Comparison of ENCODE assay signal across 16 cellular contexts in the genomic region with DNA sequence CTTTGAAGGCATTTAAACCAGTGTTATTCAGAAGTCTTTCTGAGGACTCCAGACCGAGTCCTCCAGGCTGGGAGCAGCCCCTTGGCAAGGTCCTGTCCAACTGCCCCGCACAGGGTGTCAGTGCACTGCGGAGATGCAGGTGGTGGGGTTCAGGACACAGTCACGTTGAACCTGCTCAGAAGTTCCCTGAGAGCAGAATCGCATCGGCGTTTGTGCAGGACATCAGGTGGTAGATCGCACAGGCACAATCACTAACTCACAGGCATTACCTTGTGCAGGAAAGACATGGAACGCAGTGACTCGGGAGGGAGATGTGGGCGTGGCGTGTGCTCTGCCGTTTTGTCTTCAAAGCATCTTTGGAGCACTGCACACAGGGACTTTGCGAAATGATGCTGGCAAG. TPM values are rescaled to one million over a fixed set of nuclear protein-coding genes. Genes with fewer than 3 reads are reported as not detected.
DNase-seq lines count a peak whose midpoint lies in the region; ATAC-seq, FAIRE-seq and TF ChIP-seq lines count a peak whose summit lies in the region.
"Had no signal": no experiment of that assay in that cellular context is flagged by ENCODE, and none has a peak within 500 bp of the region (broad histone marks: within the 10 kb centered on the region; RNA-seq: fewer than 3 reads in every experiment).

No MANE protein-coding gene starts in this region.

- H3K36me3 ChIP-seq in small intestine (ENCODE audit: control insufficient read depth in 2 of 2, insufficient read depth in 2 of 2, low read length in 2 of 2), result peaks cover 7 to 12% of the 10 kb centered on the region in 2 donors

- FAIRE-seq in small intestine (lab: Jason Lieb, UNC), result no peak
- FAIRE-seq: H1 had no signal

- ATAC-seq in activated naive CD8-positive, alpha-beta T cell treated with anti-CD3 and anti-CD28 coated beads, Interleukin-2, amount 10 ng/mL, durations not matched to agents 7 days and 5 days (ENCODE audit: low read depth), result no peak
- no peak for ATAC-seq in activated naive CD8-positive, alpha-beta T cell treated with anti-CD3 and anti-CD28 coated beads, Interleukin-2, amount 50 U/mL, for 24 hours
- no peak for ATAC-seq in left lobe of liver

- H3K27me3 ChIP-seq in small intestine (ENCODE audit: control insufficient read depth in 2 of 2, insufficient read depth in 2 of 2, low read length in 2 of 2), result no peaks in the 10 kb centered on the region

- 92 to 95% (median 93%) methylated on average over 14 of the region's 14 CpGs for WGBS in small intestine, 3 donors

- H3K27ac ChIP-seq in small intestine (ENCODE audit: low read depth in 1 of 2, low read length in 1 of 2), result no peak overlapping the region

- H3K4me3 ChIP-seq in small intestine (ENCODE audit: low read depth in 1 of 2, low read length in 2 of 2), result no peak overlapping the region

- no peaks in the 10 kb centered on the region for H3K9me3 Mint-ChIP-seq in activated naive CD8-positive, alpha-beta T cell treated with anti-CD3 and anti-CD28 coated beads, Interleukin-2, amount 10 ng/mL, durations not matched to agents 7 days and 5 days
- H3K9me3 Mint-ChIP-seq in activated naive CD8-positive, alpha-beta T cell treated with anti-CD3 and anti-CD28 coated beads, Interleukin-2, amount 50 U/mL, for 24 hours, result no peaks in the 10 kb centered on the region
- H3K9me3 Mint-ChIP-seq in chondrocyte (ENCODE audit: low read depth) (peaks cover 19% of the 10 kb centered on the region), type B pancreatic cell (no peaks in the 10 kb centered on the region)

- peaks cover 1% of the 10 kb centered on the region for H3K4me1 Mint-ChIP-seq in activated naive CD8-positive, alpha-beta T cell treated with anti-CD3 and anti-CD28 coated beads, Interleukin-2, amount 10 ng/mL, durations not matched to agents 7 days and 5 days
- H3K4me1 Mint-ChIP-seq in activated naive CD8-positive, alpha-beta T cell treated with anti-CD3 and anti-CD28 coated beads, Interleukin-2, amount 50 U/mL, for 24 hours, result peaks cover 12% of the 10 kb centered on the region
- no peaks in the 10 kb centered on the region for H3K4me1 Mint-ChIP-seq in chondrocyte (ENCODE audit: low read depth)
- H3K4me1 Mint-ChIP-seq in type B pancreatic cell (ENCODE audit: unreplicated experiment), result no peaks in the 10 kb centered on the region
- H3K4me1 Mint-ChIP-seq: CD4-positive, CD25-positive, alpha-beta regulatory T cell had no signal

- no peak overlapping the region for H3K4me3 Mint-ChIP-seq in activated naive CD8-positive, alpha-beta T cell treated with anti-CD3 and anti-CD28 coated beads, Interleukin-2, amount 10 ng/mL, durations not matched to agents 7 days and 5 days
- no peak overlapping the region for H3K4me3 Mint-ChIP-seq in activated naive CD8-positive, alpha-beta T cell treated with anti-CD3 and anti-CD28 coated beads, Interleukin-2, amount 50 U/mL, for 24 hours
- no peak overlapping the region for H3K4me3 Mint-ChIP-seq in chondrocyte (ENCODE audit: unreplicated experiment)
- no peak overlapping the region for H3K4me3 Mint-ChIP-seq in type B pancreatic cell
- H3K4me3 Mint-ChIP-seq: CD4-positive, CD25-positive, alpha-beta regulatory T cell had no signal

- H3K9me3 ChIP-seq in small intestine (ENCODE audit: control insufficient read depth, low read depth), result no peaks in the 10 kb centered on the region
- H3K9me3 ChIP-seq: Caco-2 had no signal

- no peak overlapping the region for H3K27ac Mint-ChIP-seq in activated naive CD8-positive, alpha-beta T cell treated with anti-CD3 and anti-CD28 coated beads, Interleukin-2, amount 10 ng/mL, durations not matched to agents 7 days and 5 days
- H3K27ac Mint-ChIP-seq in activated naive CD8-positive, alpha-beta T cell treated with anti-CD3 and anti-CD28 coated beads, Interleukin-2, amount 50 U/mL, for 24 hours, result no peak overlapping the region
- H3K27ac Mint-ChIP-seq in chondrocyte (ENCODE audit: unreplicated experiment), result no peak overlapping the region
- no peak overlapping the region for H3K27ac Mint-ChIP-seq in type B pancreatic cell
- H3K27ac Mint-ChIP-seq: CD4-positive, CD25-positive, alpha-beta regulatory T cell had no signal

- peak; percentile 14 for DNase-seq in activated naive CD8-positive, alpha-beta T cell treated with anti-CD3 and anti-CD28 coated beads, Interleukin-2, amount 10 ng/mL, durations not matched to agents 7 days and 5 days
- DNase-seq in activated naive CD8-positive, alpha-beta T cell treated with anti-CD3 and anti-CD28 coated beads, Interleukin-2, amount 50 U/mL, for 24 hours, result no peak
- DNase-seq in chondrocyte (ENCODE audit: low spot score) (peak; percentile 59), left lobe of liver (ENCODE audit: low spot score) (peak; percentile 16), type B pancreatic cell (ENCODE audit: extremely low spot score, unreplicated experiment) (peak; percentile 37), small intestine (no peak)
- no peak for DNase-seq in effector CD8-positive, alpha-beta T cell (lab: John Stamatoyannopoulos, UW)
- DNase-seq: Caco-2; CD4-positive, CD25-positive, alpha-beta regulatory T cell; DMS153; NCI-H1048; NCI-H1436 treated with DMSO at 0.1 percent for 48 hours; NCI-H2081; NCI-H524 had no signal

- no peaks in the 10 kb centered on the region for H3K4me1 ChIP-seq in small intestine (ENCODE audit: control insufficient read depth in 2 of 2, insufficient read depth in 1 of 2, low read depth in 1 of 2, low read length in 1 of 2)
- H3K4me1 ChIP-seq: Caco-2 had no signal

- peaks cover 1% of the 10 kb centered on the region for H3K36me3 Mint-ChIP-seq in activated naive CD8-positive, alpha-beta T cell treated with anti-CD3 and anti-CD28 coated beads, Interleukin-2, amount 10 ng/mL, durations not matched to agents 7 days and 5 days
- H3K36me3 Mint-ChIP-seq in activated naive CD8-positive, alpha-beta T cell treated with anti-CD3 and anti-CD28 coated beads, Interleukin-2, amount 50 U/mL, for 24 hours (ENCODE audit: low read depth), result peaks cover 21% of the 10 kb centered on the region
- peaks cover 38% of the 10 kb centered on the region for H3K36me3 Mint-ChIP-seq in chondrocyte (ENCODE audit: low read depth)
- peaks cover 6% of the 10 kb centered on the region for H3K36me3 Mint-ChIP-seq in type B pancreatic cell

- TF ChIP-seq CTCF in chondrocyte (IDR thresholded peaks at IDR 0.05) (no peak), type B pancreatic cell (conservative IDR thresholded peaks at IDR 0.05) (no peak)

- POLR2A ChIA-PET in activated naive CD8-positive, alpha-beta T cell treated with anti-CD3 and anti-CD28 coated beads, Interleukin-2, amount 10 ng/mL, durations not matched to agents 7 days and 5 days (lab: Charles Lee), result no interaction called here

- H3K27me3 Mint-ChIP-seq in activated naive CD8-positive, alpha-beta T cell treated with anti-CD3 and anti-CD28 coated beads, Interleukin-2, amount 10 ng/mL, durations not matched to agents 7 days and 5 days, result peaks cover 5% of the 10 kb centered on the region
- no peaks in the 10 kb centered on the region for H3K27me3 Mint-ChIP-seq in activated naive CD8-positive, alpha-beta T cell treated with anti-CD3 and anti-CD28 coated beads, Interleukin-2, amount 50 U/mL, for 24 hours
- H3K27me3 Mint-ChIP-seq in chondrocyte (ENCODE audit: low read depth) (no peaks in the 10 kb centered on the region), type B pancreatic cell (peaks cover 2% of the 10 kb centered on the region)
- H3K27me3 Mint-ChIP-seq: CD4-positive, CD25-positive, alpha-beta regulatory T cell had no signal

RNA-seq across cellular contexts. Expression of a gene that starts 10.4 kb away (rescaled TPM):
- 10 to 100 TPM; 87.1 to 89.5 TPM for total RNA-seq in activated naive CD8-positive, alpha-beta T cell treated with anti-CD3 and anti-CD28 coated beads, Interleukin-2, amount 10 ng/mL, durations not matched to agents 7 days and 5 days
- 139 to 162 TPM (median 140 TPM) in 3 replicates for total RNA-seq in chondrocyte
- total RNA-seq in left lobe of liver, result 39.3 TPM
- total RNA-seq in type B pancreatic cell (ENCODE audit: low replicate concordance), result 131 and 156 TPM in 2 replicates
- polyA plus RNA-seq in small intestine, result 100 to 1,000 TPM; 258 to 394 (median 382) TPM

RNA-seq across cellular contexts. Expression of a gene that starts 14.7 kb away (rescaled TPM):
- not detected for total RNA-seq in activated naive CD8-positive, alpha-beta T cell treated with anti-CD3 and anti-CD28 coated beads, Interleukin-2, amount 10 ng/mL, durations not matched to agents 7 days and 5 days
- total RNA-seq in chondrocyte, result not detected in 3 replicates
- total RNA-seq in left lobe of liver, result not detected
- not detected in 2 replicates for total RNA-seq in type B pancreatic cell (ENCODE audit: low replicate concordance)
- polyA plus RNA-seq in small intestine, result not detected
- total RNA-seq: Caco-2; CD4-positive, CD25-positive, alpha-beta regulatory T cell; H1; MCF 10A had no signal
- polyA plus RNA-seq: CD4-positive, CD25-positive, alpha-beta regulatory T cell had no signal

Comparison
In these comparisons a context has a peak if more than half of its experiments do, and no peak if none do; other contexts are left out.
1. DNase-seq: peak in activated naive CD8-positive, alpha-beta T cell treated with anti-CD3 and anti-CD28 coated beads, Interleukin-2, amount 10 ng/mL, durations not matched to agents 7 days and 5 days (single experiment), chondrocyte (single experiment), left lobe of liver (single experiment) and type B pancreatic cell (single experiment); none in activated naive CD8-positive, alpha-beta T cell treated with anti-CD3 and anti-CD28 coated beads, Interleukin-2, amount 50 U/mL, for 24 hours (single experiment), small intestine (single experiment) and effector CD8-positive, alpha-beta T cell (single experiment).